ENCODE assay signal across 1 cellular context in genomic region chr19:17706750-17707181, GRCh38.
A peak's percentile ranks its signal among the peaks of the same experiment; 100 is the strongest.
TF ChIP-seq lines count a peak whose summit lies in the region.

No MANE protein-coding gene starts in this region.

TF ChIP-seq in WTC11, 78 proteins besides CTCF, POLR2A, EP300 and RAD21 (continued from another document):
- TF ChIP-seq AR (CRISPR knock-in tag; IDR thresholded peaks at IDR 0.05) (no peak), NFATC4 (CRISPR knock-in tag; IDR thresholded peaks at IDR 0.05) (no peak), FOXJ3 (CRISPR knock-in tag; IDR thresholded peaks at IDR 0.05; ENCODE audit: borderline replicate concordance) (no peak), JUN (CRISPR knock-in tag; IDR thresholded peaks at IDR 0.05) (no peak), JAZF1 (CRISPR knock-in tag; IDR thresholded peaks at IDR 0.05) (no peak), USF1 (CRISPR knock-in tag; IDR thresholded peaks at IDR 0.05) (peak; percentile 89), NR2C2 (CRISPR knock-in tag; IDR thresholded peaks at IDR 0.05) (no peak), CREB1 (CRISPR knock-in tag; IDR thresholded peaks at IDR 0.05) (no peak), FOXP1 (CRISPR knock-in tag; IDR thresholded peaks at IDR 0.05; ENCODE audit: borderline replicate concordance) (0 out of 2 replicates have a peak, but pooled peaks have one; percentile 55), ERG (CRISPR knock-in tag; IDR thresholded peaks at IDR 0.05) (no peak), FOXK1 (CRISPR knock-in tag; IDR thresholded peaks at IDR 0.05) (peak; percentile 80), RELA (CRISPR knock-in tag; IDR thresholded peaks at IDR 0.05; ENCODE audit: borderline replicate concordance) (no peak), RORB (CRISPR knock-in tag; IDR thresholded peaks at IDR 0.05) (no peak), USF2 (CRISPR knock-in tag; IDR thresholded peaks at IDR 0.05) (peak; percentile 90), ZNF138 (CRISPR knock-in tag; conservative IDR thresholded peaks at IDR 0.05) (no peak), TEAD1 (CRISPR knock-in tag; IDR thresholded peaks at IDR 0.05) (no peak), KAT7 (CRISPR knock-in tag; IDR thresholded peaks at IDR 0.05; ENCODE audit: borderline replicate concordance) (no peak), ATF1 (CRISPR knock-in tag; IDR thresholded peaks at IDR 0.05) (no peak), SMAD4 (CRISPR knock-in tag; IDR thresholded peaks at IDR 0.05) (no peak), NFYB (CRISPR knock-in tag; conservative IDR thresholded peaks at IDR 0.05; ENCODE audit: low read depth) (peak; percentile 63), HMGXB4 (CRISPR knock-in tag; IDR thresholded peaks at IDR 0.05) (no peak), GABPB1 (CRISPR knock-in tag; IDR thresholded peaks at IDR 0.05) (no peak), TCF7 (CRISPR knock-in tag; IDR thresholded peaks at IDR 0.05; ENCODE audit: low read depth) (no peak), ESRRA (CRISPR knock-in tag; IDR thresholded peaks at IDR 0.05; ENCODE audit: borderline replicate concordance) (no peak), MYBL2 (CRISPR knock-in tag; IDR thresholded peaks at IDR 0.05) (peak; percentile 49; the same call in 1 of the 2 replicates), ETV6 (CRISPR knock-in tag; IDR thresholded peaks at IDR 0.05) (peak; percentile 30; the same call in 1 of the 2 replicates), ZNF263 (CRISPR knock-in tag; IDR thresholded peaks at IDR 0.05; ENCODE audit: low read depth) (no peak), FOXP4 (CRISPR knock-in tag; IDR thresholded peaks at IDR 0.05) (peak; percentile 55; the same call in 1 of the 2 replicates), PRRX2 (CRISPR knock-in tag; IDR thresholded peaks at IDR 0.05) (no peak)
